Comparison of ENCODE assay signal across 24 cellular contexts in genomic region chr14:89748004-89748403, GRCh38.
DNase-seq lines count a peak whose midpoint lies in the region; ATAC-seq, FAIRE-seq and TF ChIP-seq lines count a peak whose summit lies in the region.
"Had no signal": no experiment of that assay in that cellular context is flagged by ENCODE, and none has a peak within 500 bp of the region (broad histone marks: within the 10 kb centered on the region; RNA-seq: fewer than 3 reads in every experiment).

No MANE protein-coding gene starts in this region.

- FAIRE-seq in bronchial epithelial cell (lab: Jason Lieb, UNC), result no peak
- FAIRE-seq: colon, D721Med, G401.6, small intestine had no signal

- no peak for TF ChIP-seq CTCF in activated CD8-positive, alpha-beta T cell treated with anti-CD3 and anti-CD28 coated beads for 36 hours (IDR thresholded peaks at IDR 0.05)
- TF ChIP-seq CTCF in bronchial epithelial cell (IDR thresholded peaks at IDR 0.05; ENCODE audit: insufficient read depth, low read length, severe bottlenecking), result no peak

- ATAC-seq in activated CD8-positive, alpha-beta T cell treated with anti-CD3 and anti-CD28 coated beads for 36 hours, result no peak
- no peak for ATAC-seq in activated CD8-positive, alpha-beta T cell treated with anti-CD3 and anti-CD28 coated beads, Interleukin-2, amount 10 ng/mL, durations not matched to agents 7 days and 5 days
- ATAC-seq in GM19328 (IDR thresholded peaks at IDR 0.05; ENCODE audit: unreplicated experiment), result no peak
- ATAC-seq in T-helper 17 cell, result no peak
- ATAC-seq: GM23338, left ventricle myocardium superior had no signal

- no peaks in the 10 kb centered on the region for H3K27me3 Mint-ChIP-seq in activated CD8-positive, alpha-beta T cell treated with anti-CD3 and anti-CD28 coated beads for 36 hours
- no peaks in the 10 kb centered on the region for H3K27me3 Mint-ChIP-seq in activated CD8-positive, alpha-beta T cell treated with anti-CD3 and anti-CD28 coated beads, Interleukin-2, amount 10 ng/mL, durations not matched to agents 7 days and 5 days (ENCODE audit: low read depth)
- H3K27me3 Mint-ChIP-seq in T-helper 17 cell, result no peaks in the 10 kb centered on the region
- H3K27me3 Mint-ChIP-seq: activated naive CD4-positive, alpha-beta T cell treated with anti-CD3 and anti-CD28 coated beads, Interleukin-2, amount 50 U/mL, for 24 hours had no signal

- CTCF ChIA-PET in activated CD8-positive, alpha-beta T cell treated with anti-CD3 and anti-CD28 coated beads for 36 hours (lab: Charles Lee), result interaction anchor here (0.6 to 0.8 kb wide), 2 partner anchors 13 to 77 kb away, joined by 3 to 4 read pairs; no protein-coding TSS in a partner anchor
- CTCF ChIA-PET in activated CD8-positive, alpha-beta T cell treated with anti-CD3 and anti-CD28 coated beads, Interleukin-2, amount 10 ng/mL, durations not matched to agents 7 days and 5 days (lab: Charles Lee), result no interaction called here

- no peak overlapping the region for H3K4me3 Mint-ChIP-seq in activated CD8-positive, alpha-beta T cell treated with anti-CD3 and anti-CD28 coated beads for 36 hours
- no peak overlapping the region for H3K4me3 Mint-ChIP-seq in activated CD8-positive, alpha-beta T cell treated with anti-CD3 and anti-CD28 coated beads, Interleukin-2, amount 10 ng/mL, durations not matched to agents 7 days and 5 days
- H3K4me3 Mint-ChIP-seq in T-helper 17 cell, result no peak overlapping the region
- H3K4me3 Mint-ChIP-seq: activated naive CD4-positive, alpha-beta T cell treated with anti-CD3 and anti-CD28 coated beads, Interleukin-2, amount 50 U/mL, for 24 hours; GM23338; immature natural killer cell; neural crest cell had no signal

- peak; percentile 31 for DNase-seq in activated CD8-positive, alpha-beta T cell treated with anti-CD3 and anti-CD28 coated beads for 36 hours
- DNase-seq in activated CD8-positive, alpha-beta T cell treated with anti-CD3 and anti-CD28 coated beads, Interleukin-2, amount 10 ng/mL, durations not matched to agents 7 days and 5 days, result no peak
- DNase-seq in GM03348 (ENCODE audit: low spot score) (peak; percentile 16), bronchial epithelial cell (ENCODE audit: low read depth) (peak; percentile 64), non-pigmented ciliary epithelial cell (ENCODE audit: low read depth) (peak; percentile 54), SIG-M5 treated with dmso at 0.1 percent for 504 hours (lab: John Stamatoyannopoulos, UW; ENCODE audit: unreplicated experiment) (no peak), T-helper 17 cell (no peak)
- DNase-seq: activated CD4-positive, alpha-beta T cell treated with anti-CD3 and anti-CD28 coated beads, Interleukin-2, amount 50 U/mL, for 1 hour; immature natural killer cell; KBM-7; left ventricle myocardium superior; mucosa of descending colon; NCI-H748 treated with DMSO at 0.1 percent for 48 hours; small intestine; stimulated activated CD8-positive, alpha-beta memory T cell treated with anti-CD3 and anti-CD28 coated beads, Interleukin-4, amount 100 ng/mL, for 48 hours had no signal

- no peak overlapping the region for H3K4me3 ChIP-seq in bronchial epithelial cell (ENCODE audit: low read depth, low read length)
- H3K4me3 ChIP-seq: BLaER1 treated with 17β-estradiol and CSF1 and Interleukin-3, amounts not matched to agents 10 nM and 100 nM; GM23338; mucosa of descending colon; prostate gland had no signal

- POLR2A ChIA-PET in activated CD8-positive, alpha-beta T cell treated with anti-CD3 and anti-CD28 coated beads for 36 hours (lab: Charles Lee), result no interaction called here
- POLR2A ChIA-PET in activated CD8-positive, alpha-beta T cell treated with anti-CD3 and anti-CD28 coated beads, Interleukin-2, amount 10 ng/mL, durations not matched to agents 7 days and 5 days (lab: Charles Lee), result no interaction called here

- H3K36me3 Mint-ChIP-seq in activated CD8-positive, alpha-beta T cell treated with anti-CD3 and anti-CD28 coated beads for 36 hours (ENCODE audit: low read depth), result no peaks in the 10 kb centered on the region
- peaks cover 2% of the 10 kb centered on the region for H3K36me3 Mint-ChIP-seq in activated CD8-positive, alpha-beta T cell treated with anti-CD3 and anti-CD28 coated beads, Interleukin-2, amount 10 ng/mL, durations not matched to agents 7 days and 5 days (ENCODE audit: low read depth)
- H3K36me3 Mint-ChIP-seq in T-helper 17 cell (ENCODE audit: low read depth), result no peaks in the 10 kb centered on the region

- H3K9me3 Mint-ChIP-seq in activated CD8-positive, alpha-beta T cell treated with anti-CD3 and anti-CD28 coated beads for 36 hours, result peaks cover 13% of the 10 kb centered on the region
- H3K9me3 Mint-ChIP-seq in activated CD8-positive, alpha-beta T cell treated with anti-CD3 and anti-CD28 coated beads, Interleukin-2, amount 10 ng/mL, durations not matched to agents 7 days and 5 days (ENCODE audit: insufficient read depth), result peaks cover 6% of the 10 kb centered on the region
- H3K9me3 Mint-ChIP-seq: activated naive CD4-positive, alpha-beta T cell treated with anti-CD3 and anti-CD28 coated beads, Interleukin-2, amount 50 U/mL, for 24 hours had no signal

- H3K4me1 Mint-ChIP-seq in activated CD8-positive, alpha-beta T cell treated with anti-CD3 and anti-CD28 coated beads for 36 hours (ENCODE audit: low read depth), result peaks cover 26% of the 10 kb centered on the region
- peaks cover 8% of the 10 kb centered on the region for H3K4me1 Mint-ChIP-seq in activated CD8-positive, alpha-beta T cell treated with anti-CD3 and anti-CD28 coated beads, Interleukin-2, amount 10 ng/mL, durations not matched to agents 7 days and 5 days (ENCODE audit: low read depth)
- H3K4me1 Mint-ChIP-seq in T-helper 17 cell, result peaks cover 15% of the 10 kb centered on the region
- H3K4me1 Mint-ChIP-seq: GM23338 had no signal

- H3K27me3 ChIP-seq in bronchial epithelial cell (ENCODE audit: control insufficient read depth, insufficient read depth, low read length), result no peaks in the 10 kb centered on the region
- H3K27me3 ChIP-seq: BLaER1 treated with 17β-estradiol and CSF1 and Interleukin-3, amounts not matched to agents 10 nM and 100 nM had no signal

- H3K9me3 ChIP-seq in T-helper 17 cell (ENCODE audit: control insufficient read depth, low read length, poor library complexity, severe bottlenecking), result no peaks in the 10 kb centered on the region
- H3K9me3 ChIP-seq: mucosa of descending colon, prostate gland had no signal

- no peaks in the 10 kb centered on the region for H3K36me3 ChIP-seq in bronchial epithelial cell (ENCODE audit: control insufficient read depth, insufficient read depth, low read length)
- H3K36me3 ChIP-seq: BLaER1 treated with 17β-estradiol and CSF1 and Interleukin-3, amounts not matched to agents 10 nM and 100 nM; prostate gland had no signal

- intact Hi-C loops in activated CD8-positive, alpha-beta T cell treated with anti-CD3 and anti-CD28 coated beads for 36 hours (cut with micrococcal nuclease), result no loop called here

- no peak overlapping the region for H3K27ac Mint-ChIP-seq in activated CD8-positive, alpha-beta T cell treated with anti-CD3 and anti-CD28 coated beads for 36 hours
- H3K27ac Mint-ChIP-seq in activated CD8-positive, alpha-beta T cell treated with anti-CD3 and anti-CD28 coated beads, Interleukin-2, amount 10 ng/mL, durations not matched to agents 7 days and 5 days, result no peak overlapping the region
- H3K27ac Mint-ChIP-seq in T-helper 17 cell, result no peak overlapping the region
- H3K27ac Mint-ChIP-seq: activated naive CD4-positive, alpha-beta T cell treated with anti-CD3 and anti-CD28 coated beads, Interleukin-2, amount 50 U/mL, for 24 hours; GM23338; immature natural killer cell had no signal

Comparison
In these comparisons a context has a peak if more than half of its experiments do, and no peak if none do; other contexts are left out.
1. DNase-seq: peak in activated CD8-positive, alpha-beta T cell treated with anti-CD3 and anti-CD28 coated beads for 36 hours (single experiment), GM03348 (single experiment), bronchial epithelial cell (single experiment) and non-pigmented ciliary epithelial cell (single experiment); none in activated CD8-positive, alpha-beta T cell treated with anti-CD3 and anti-CD28 coated beads, Interleukin-2, amount 10 ng/mL, durations not matched to agents 7 days and 5 days (single experiment), SIG-M5 treated with dmso at 0.1 percent for 504 hours (single experiment) and T-helper 17 cell (0 of 3).